Comparison of ENCODE assay signal across 1 cellular context in the genomic region with DNA sequence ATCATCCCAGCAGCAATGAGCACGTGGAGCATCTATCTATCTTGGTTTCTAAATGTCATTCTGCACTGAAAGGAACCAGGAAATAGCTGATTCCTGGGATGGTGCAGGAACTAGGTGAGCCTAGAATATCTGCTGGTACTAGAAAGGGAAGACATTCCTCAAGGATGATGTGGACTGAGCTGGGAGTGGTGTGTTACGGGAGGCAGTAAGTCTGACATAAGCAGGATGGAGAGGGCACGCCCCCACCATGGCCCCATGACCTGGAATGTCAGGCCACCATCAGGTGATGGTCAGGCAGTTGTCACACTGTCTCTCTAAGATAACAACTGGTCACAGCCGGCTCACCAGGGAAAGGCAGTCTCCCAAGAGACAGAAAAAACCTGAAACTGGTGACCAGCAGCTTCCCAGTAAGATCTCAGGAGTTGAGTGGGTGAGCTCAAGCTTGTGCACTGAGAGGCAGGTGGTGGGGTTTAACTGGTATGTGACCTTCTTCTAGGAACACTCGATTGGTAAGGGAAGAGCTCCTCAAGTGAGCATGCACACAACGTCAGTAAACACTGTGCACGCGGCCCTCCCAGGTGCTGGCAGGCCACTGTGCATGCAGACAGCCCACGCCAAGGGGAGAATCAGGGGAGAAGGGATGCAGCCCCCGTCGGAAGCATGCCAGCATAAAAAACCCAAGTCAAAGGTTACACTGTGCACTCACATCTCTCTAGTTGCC.
TF ChIP-seq lines count a peak whose summit lies in the region.

No MANE protein-coding gene starts in this region.

TF ChIP-seq in K562, 482 proteins besides CTCF, POLR2A, EP300 and RAD21 (continued from another document and continues in another):
- TF ChIP-seq RNF219 (CRISPR knock-in tag; IDR thresholded peaks at IDR 0.05) (no peak), ETV5 (CRISPR knock-in tag; IDR thresholded peaks at IDR 0.05; ENCODE audit: low read depth) (no peak; the same call in 1 of the 2 replicates), CHD4 (IDR thresholded peaks at IDR 0.05; ENCODE audit: insufficient read depth, insufficient replicate concordance, low read depth, low read length, poor library complexity, severe bottlenecking) (no peak), ZNF79 (CRISPR knock-in tag; IDR thresholded peaks at IDR 0.05; ENCODE audit: low read depth) (0 out of 2 replicates have a peak, but pooled peaks have one; percentile 15), MGA (IDR thresholded peaks at IDR 0.05) (peak; percentile 99), NEUROD1 (IDR thresholded peaks at IDR 0.05; ENCODE audit: borderline replicate concordance, low read depth, low read length, partially characterized antibody) (peak; percentile 82), NCOA4 (IDR thresholded peaks at IDR 0.05; ENCODE audit: partially characterized antibody) (no peak), MCM3 (IDR thresholded peaks at IDR 0.05) (no peak), ZNF584 (CRISPR knock-in tag; IDR thresholded peaks at IDR 0.05; ENCODE audit: low read depth) (peak; percentile 80; the same call in 1 of the 2 replicates), CXXC5 (CRISPR knock-in tag; IDR thresholded peaks at IDR 0.05) (peak; percentile 80), ZC3H8 (IDR thresholded peaks at IDR 0.05) (no peak), PHB2 (IDR thresholded peaks at IDR 0.05; ENCODE audit: low read depth) (no peak), TFAM (CRISPR knock-in tag; conservative IDR thresholded peaks at IDR 0.05) (no peak), TRIM28 (IDR thresholded peaks at IDR 0.05) (0 out of 2 replicates have a peak, but pooled peaks have one; percentile 18), RBBP5 (IDR thresholded peaks at IDR 0.05; ENCODE audit: borderline replicate concordance, insufficient read depth, low read length, poor library complexity, severe bottlenecking) (peak; percentile 46), MBD2 (IDR thresholded peaks at IDR 0.05; ENCODE audit: borderline replicate concordance, low read depth) (peak; percentile 55; the same call in 1 of the 2 replicates), KHSRP (IDR thresholded peaks at IDR 0.05) (no peak), MTA3 (IDR thresholded peaks at IDR 0.05; ENCODE audit: borderline replicate concordance) (peak; percentile 93), CEBPG (CRISPR knock-in tag; IDR thresholded peaks at IDR 0.05) (no peak), CEBPG (tag; conservative IDR thresholded peaks at IDR 0.05 in 1 of 2, IDR thresholded peaks at IDR 0.05 in 1 of 2) (no peak), HSF4 (CRISPR knock-in tag; IDR thresholded peaks at IDR 0.05; ENCODE audit: borderline replicate concordance) (peak; percentile 92), FOXJ2 (tag; IDR thresholded peaks at IDR 0.05) (peak; percentile 66; the same call in 1 of the 2 replicates), ATF7 (IDR thresholded peaks at IDR 0.05) (peak; percentile 95), BRD9 (IDR thresholded peaks at IDR 0.05; ENCODE audit: low read depth, partially characterized antibody) (peak; percentile 38), SETDB1 (IDR thresholded peaks at IDR 0.05; ENCODE audit: low read length) (no peak), YBX1 (IDR thresholded peaks at IDR 0.05) (no peak), CBX1 (IDR thresholded peaks at IDR 0.05; ENCODE audit: low read depth) (no peak), ZFP1 (CRISPR knock-in tag; IDR thresholded peaks at IDR 0.05) (no peak), MEF2A (IDR thresholded peaks at IDR 0.05; ENCODE audit: control insufficient read depth, low read depth, low read length) (no peak), PTBP1 (IDR thresholded peaks at IDR 0.05; ENCODE audit: low read depth, low read length) (no peak), MECOM (CRISPR knock-in tag; IDR thresholded peaks at IDR 0.05) (peak; percentile 15), SMARCC2 (IDR thresholded peaks at IDR 0.05; ENCODE audit: low read depth) (no peak; the same call in 1 of the 2 replicates), TSHZ1 (CRISPR knock-in tag; IDR thresholded peaks at IDR 0.05) (peak; percentile 65; the same call in 1 of the 2 replicates), ZBTB26 (CRISPR knock-in tag; IDR thresholded peaks at IDR 0.05) (no peak), SREBF2 (CRISPR knock-in tag; IDR thresholded peaks at IDR 0.05) (no peak), RUNX1 (IDR thresholded peaks at IDR 0.05; ENCODE audit: low read depth) (0 out of 2 replicates have a peak, but pooled peaks have one; percentile 22)
